1 cellular context compared by ENCODE assay signal in the genomic region with DNA sequence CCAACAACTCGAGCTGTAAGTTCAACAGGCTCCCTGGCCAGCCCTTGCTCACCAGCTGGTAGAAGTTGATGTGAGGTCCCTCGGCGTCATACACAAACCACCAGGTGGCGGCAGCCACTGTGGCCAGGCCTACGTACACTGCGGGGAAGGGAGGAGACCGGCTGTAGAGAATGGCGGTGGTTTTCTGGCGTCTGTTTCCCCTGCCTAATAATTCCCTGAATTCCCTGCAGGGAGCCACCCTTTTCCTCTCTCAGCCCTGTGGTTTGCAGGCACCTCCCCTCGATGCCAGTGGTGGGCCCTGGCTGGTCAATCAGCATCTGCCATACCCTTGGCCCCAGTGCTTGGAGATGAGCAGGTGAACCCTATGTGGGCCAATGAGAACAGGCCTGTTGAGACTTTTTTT.
TF ChIP-seq lines count a peak whose summit lies in the region.

No MANE protein-coding gene starts in this region.

TF ChIP-seq in HepG2, 621 proteins besides CTCF, POLR2A, EP300 and RAD21 (continued from another document and continues in another):
- TF ChIP-seq CAMTA2 (CRISPR knock-in tag; IDR thresholded peaks at IDR 0.05; ENCODE audit: borderline replicate concordance) = no peak
- no peak for TF ChIP-seq ETV5 (CRISPR knock-in tag; IDR thresholded peaks at IDR 0.05; ENCODE audit: borderline replicate concordance)
- no peak for TF ChIP-seq KAT7 (CRISPR knock-in tag; IDR thresholded peaks at IDR 0.05; ENCODE audit: borderline replicate concordance)
- TF ChIP-seq ZNF33B (CRISPR knock-in tag; IDR thresholded peaks at IDR 0.05) = no peak
- TF ChIP-seq, protein P1, sequence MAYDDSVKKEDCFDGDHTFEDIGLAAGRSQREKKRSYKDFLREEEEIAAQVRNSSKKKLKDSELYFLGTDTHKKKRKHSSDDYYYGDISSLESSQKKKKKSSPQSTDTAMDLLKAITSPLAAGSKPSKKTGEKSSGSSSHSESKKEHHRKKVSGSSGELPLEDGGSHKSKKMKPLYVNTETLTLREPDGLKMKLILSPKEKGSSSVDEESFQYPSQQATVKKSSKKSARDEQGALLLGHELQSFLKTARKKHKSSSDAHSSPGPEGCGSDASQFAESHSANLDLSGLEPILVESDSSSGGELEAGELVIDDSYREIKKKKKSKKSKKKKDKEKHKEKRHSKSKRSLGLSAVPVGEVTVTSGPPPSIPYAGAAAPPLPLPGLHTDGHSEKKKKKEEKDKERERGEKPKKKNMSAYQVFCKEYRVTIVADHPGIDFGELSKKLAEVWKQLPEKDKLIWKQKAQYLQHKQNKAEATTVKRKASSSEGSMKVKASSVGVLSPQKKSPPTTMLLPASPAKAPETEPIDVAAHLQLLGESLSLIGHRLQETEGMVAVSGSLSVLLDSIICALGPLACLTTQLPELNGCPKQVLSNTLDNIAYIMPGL (CRISPR knock-in tag; IDR thresholded peaks at IDR 0.05; ENCODE audit: borderline replicate concordance in 1 of 2, low read depth in 1 of 2) = peak in 1 of 2 experiments; percentile 62; a peak in 1 of 4 replicates
- TF ChIP-seq MED1 (CRISPR knock-in tag; IDR thresholded peaks at IDR 0.05) = 0 out of 2 replicates have a peak, but pooled peaks have one; percentile 20
- no peak for TF ChIP-seq HCFC1 (IDR thresholded peaks at IDR 0.05; ENCODE audit: low read depth, low read length)
- TF ChIP-seq MATR3 (CRISPR knock-in tag; IDR thresholded peaks at IDR 0.05) = no peak
- 0 out of 2 replicates have a peak, but pooled peaks have one; percentile 29 for TF ChIP-seq ZNF792 (CRISPR knock-in tag; IDR thresholded peaks at IDR 0.05)
- TF ChIP-seq ZNF232 (CRISPR knock-in tag; IDR thresholded peaks at IDR 0.05; ENCODE audit: borderline replicate concordance) = no peak
- no peak for TF ChIP-seq MIER2 (CRISPR knock-in tag; IDR thresholded peaks at IDR 0.05)
- TF ChIP-seq ZNF564 (CRISPR knock-in tag; IDR thresholded peaks at IDR 0.05) = no peak
- no peak for TF ChIP-seq RAD51 (IDR thresholded peaks at IDR 0.05; ENCODE audit: borderline replicate concordance)
- TF ChIP-seq ARNT (IDR thresholded peaks at IDR 0.05) = no peak
- TF ChIP-seq, protein P2, sequence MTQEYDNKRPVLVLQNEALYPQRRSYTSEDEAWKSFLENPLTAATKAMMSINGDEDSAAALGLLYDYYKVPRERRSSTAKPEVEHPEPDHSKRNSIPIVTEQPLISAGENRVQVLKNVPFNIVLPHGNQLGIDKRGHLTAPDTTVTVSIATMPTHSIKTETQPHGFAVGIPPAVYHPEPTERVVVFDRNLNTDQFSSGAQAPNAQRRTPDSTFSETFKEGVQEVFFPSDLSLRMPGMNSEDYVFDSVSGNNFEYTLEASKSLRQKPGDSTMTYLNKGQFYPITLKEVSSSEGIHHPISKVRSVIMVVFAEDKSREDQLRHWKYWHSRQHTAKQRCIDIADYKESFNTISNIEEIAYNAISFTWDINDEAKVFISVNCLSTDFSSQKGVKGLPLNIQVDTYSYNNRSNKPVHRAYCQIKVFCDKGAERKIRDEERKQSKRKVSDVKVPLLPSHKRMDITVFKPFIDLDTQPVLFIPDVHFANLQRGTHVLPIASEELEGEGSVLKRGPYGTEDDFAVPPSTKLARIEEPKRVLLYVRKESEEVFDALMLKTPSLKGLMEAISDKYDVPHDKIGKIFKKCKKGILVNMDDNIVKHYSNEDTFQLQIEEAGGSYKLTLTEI (CRISPR knock-in tag; conservative IDR thresholded peaks at IDR 0.05) = no peak
- TF ChIP-seq, protein P3, sequence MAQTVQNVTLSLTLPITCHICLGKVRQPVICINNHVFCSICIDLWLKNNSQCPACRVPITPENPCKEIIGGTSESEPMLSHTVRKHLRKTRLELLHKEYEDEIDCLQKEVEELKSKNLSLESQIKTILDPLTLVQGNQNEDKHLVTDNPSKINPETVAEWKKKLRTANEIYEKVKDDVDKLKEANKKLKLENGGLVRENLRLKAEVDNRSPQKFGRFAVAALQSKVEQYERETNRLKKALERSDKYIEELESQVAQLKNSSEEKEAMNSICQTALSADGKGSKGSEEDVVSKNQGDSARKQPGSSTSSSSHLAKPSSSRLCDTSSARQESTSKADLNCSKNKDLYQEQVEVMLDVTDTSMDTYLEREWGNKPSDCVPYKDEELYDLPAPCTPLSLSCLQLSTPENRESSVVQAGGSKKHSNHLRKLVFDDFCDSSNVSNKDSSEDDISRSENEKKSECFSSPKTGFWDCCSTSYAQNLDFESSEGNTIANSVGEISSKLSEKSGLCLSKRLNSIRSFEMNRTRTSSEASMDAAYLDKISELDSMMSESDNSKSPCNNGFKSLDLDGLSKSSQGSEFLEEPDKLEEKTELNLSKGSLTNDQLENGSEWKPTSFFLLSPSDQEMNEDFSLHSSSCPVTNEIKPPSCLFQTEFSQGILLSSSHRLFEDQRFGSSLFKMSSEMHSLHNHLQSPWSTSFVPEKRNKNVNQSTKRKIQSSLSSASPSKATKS (CRISPR knock-in tag; IDR thresholded peaks at IDR 0.05) = no peak
- 0 out of 2 replicates have a peak, but pooled peaks have one; percentile 21 for TF ChIP-seq GATAD2A (CRISPR knock-in tag; IDR thresholded peaks at IDR 0.05)
- TF ChIP-seq, protein P4, sequence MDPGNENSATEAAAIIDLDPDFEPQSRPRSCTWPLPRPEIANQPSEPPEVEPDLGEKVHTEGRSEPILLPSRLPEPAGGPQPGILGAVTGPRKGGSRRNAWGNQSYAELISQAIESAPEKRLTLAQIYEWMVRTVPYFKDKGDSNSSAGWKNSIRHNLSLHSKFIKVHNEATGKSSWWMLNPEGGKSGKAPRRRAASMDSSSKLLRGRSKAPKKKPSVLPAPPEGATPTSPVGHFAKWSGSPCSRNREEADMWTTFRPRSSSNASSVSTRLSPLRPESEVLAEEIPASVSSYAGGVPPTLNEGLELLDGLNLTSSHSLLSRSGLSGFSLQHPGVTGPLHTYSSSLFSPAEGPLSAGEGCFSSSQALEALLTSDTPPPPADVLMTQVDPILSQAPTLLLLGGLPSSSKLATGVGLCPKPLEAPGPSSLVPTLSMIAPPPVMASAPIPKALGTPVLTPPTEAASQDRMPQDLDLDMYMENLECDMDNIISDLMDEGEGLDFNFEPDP (CRISPR knock-in tag; conservative IDR thresholded peaks at IDR 0.05) = no peak
- TF ChIP-seq SMC3 (IDR thresholded peaks at IDR 0.05; ENCODE audit: low read length) = peak; percentile 85
- TF ChIP-seq, protein P5, sequence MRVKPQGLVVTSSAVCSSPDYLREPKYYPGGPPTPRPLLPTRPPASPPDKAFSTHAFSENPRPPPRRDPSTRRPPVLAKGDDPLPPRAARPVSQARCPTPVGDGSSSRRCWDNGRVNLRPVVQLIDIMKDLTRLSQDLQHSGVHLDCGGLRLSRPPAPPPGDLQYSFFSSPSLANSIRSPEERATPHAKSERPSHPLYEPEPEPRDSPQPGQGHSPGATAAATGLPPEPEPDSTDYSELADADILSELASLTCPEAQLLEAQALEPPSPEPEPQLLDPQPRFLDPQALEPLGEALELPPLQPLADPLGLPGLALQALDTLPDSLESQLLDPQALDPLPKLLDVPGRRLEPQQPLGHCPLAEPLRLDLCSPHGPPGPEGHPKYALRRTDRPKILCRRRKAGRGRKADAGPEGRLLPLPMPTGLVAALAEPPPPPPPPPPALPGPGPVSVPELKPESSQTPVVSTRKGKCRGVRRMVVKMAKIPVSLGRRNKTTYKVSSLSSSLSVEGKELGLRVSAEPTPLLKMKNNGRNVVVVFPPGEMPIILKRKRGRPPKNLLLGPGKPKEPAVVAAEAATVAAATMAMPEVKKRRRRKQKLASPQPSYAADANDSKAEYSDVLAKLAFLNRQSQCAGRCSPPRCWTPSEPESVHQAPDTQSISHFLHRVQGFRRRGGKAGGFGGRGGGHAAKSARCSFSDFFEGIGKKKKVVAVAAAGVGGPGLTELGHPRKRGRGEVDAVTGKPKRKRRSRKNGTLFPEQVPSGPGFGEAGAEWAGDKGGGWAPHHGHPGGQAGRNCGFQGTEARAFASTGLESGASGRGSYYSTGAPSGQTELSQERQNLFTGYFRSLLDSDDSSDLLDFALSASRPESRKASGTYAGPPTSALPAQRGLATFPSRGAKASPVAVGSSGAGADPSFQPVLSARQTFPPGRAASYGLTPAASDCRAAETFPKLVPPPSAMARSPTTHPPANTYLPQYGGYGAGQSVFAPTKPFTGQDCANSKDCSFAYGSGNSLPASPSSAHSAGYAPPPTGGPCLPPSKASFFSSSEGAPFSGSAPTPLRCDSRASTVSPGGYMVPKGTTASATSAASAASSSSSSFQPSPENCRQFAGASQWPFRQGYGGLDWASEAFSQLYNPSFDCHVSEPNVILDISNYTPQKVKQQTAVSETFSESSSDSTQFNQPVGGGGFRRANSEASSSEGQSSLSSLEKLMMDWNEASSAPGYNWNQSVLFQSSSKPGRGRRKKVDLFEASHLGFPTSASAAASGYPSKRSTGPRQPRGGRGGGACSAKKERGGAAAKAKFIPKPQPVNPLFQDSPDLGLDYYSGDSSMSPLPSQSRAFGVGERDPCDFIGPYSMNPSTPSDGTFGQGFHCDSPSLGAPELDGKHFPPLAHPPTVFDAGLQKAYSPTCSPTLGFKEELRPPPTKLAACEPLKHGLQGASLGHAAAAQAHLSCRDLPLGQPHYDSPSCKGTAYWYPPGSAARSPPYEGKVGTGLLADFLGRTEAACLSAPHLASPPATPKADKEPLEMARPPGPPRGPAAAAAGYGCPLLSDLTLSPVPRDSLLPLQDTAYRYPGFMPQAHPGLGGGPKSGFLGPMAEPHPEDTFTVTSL (CRISPR knock-in tag; IDR thresholded peaks at IDR 0.05; ENCODE audit: borderline replicate concordance) = no peak
- no peak for TF ChIP-seq MED8 (CRISPR knock-in tag; IDR thresholded peaks at IDR 0.05; ENCODE audit: insufficient replicate concordance)
- TF ChIP-seq ZNF350 (CRISPR knock-in tag; IDR thresholded peaks at IDR 0.05; ENCODE audit: borderline replicate concordance, low read depth) = no peak
- no peak for TF ChIP-seq JUND (CRISPR knock-in tag; IDR thresholded peaks at IDR 0.05)
- TF ChIP-seq RARG (CRISPR knock-in tag; IDR thresholded peaks at IDR 0.05; ENCODE audit: low read depth) = no peak
- no peak for TF ChIP-seq ZNF557 (CRISPR knock-in tag; IDR thresholded peaks at IDR 0.05)
- TF ChIP-seq, protein P6, sequence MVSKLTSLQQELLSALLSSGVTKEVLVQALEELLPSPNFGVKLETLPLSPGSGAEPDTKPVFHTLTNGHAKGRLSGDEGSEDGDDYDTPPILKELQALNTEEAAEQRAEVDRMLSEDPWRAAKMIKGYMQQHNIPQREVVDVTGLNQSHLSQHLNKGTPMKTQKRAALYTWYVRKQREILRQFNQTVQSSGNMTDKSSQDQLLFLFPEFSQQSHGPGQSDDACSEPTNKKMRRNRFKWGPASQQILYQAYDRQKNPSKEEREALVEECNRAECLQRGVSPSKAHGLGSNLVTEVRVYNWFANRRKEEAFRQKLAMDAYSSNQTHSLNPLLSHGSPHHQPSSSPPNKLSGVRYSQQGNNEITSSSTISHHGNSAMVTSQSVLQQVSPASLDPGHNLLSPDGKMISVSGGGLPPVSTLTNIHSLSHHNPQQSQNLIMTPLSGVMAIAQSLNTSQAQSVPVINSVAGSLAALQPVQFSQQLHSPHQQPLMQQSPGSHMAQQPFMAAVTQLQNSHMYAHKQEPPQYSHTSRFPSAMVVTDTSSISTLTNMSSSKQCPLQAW (CRISPR knock-in tag; IDR thresholded peaks at IDR 0.05) = 0 out of 2 replicates have a peak, but pooled peaks have one; percentile 29
- no peak for TF ChIP-seq JDP2 (CRISPR knock-in tag; IDR thresholded peaks at IDR 0.05; ENCODE audit: borderline replicate concordance)
- TF ChIP-seq, protein P7, sequence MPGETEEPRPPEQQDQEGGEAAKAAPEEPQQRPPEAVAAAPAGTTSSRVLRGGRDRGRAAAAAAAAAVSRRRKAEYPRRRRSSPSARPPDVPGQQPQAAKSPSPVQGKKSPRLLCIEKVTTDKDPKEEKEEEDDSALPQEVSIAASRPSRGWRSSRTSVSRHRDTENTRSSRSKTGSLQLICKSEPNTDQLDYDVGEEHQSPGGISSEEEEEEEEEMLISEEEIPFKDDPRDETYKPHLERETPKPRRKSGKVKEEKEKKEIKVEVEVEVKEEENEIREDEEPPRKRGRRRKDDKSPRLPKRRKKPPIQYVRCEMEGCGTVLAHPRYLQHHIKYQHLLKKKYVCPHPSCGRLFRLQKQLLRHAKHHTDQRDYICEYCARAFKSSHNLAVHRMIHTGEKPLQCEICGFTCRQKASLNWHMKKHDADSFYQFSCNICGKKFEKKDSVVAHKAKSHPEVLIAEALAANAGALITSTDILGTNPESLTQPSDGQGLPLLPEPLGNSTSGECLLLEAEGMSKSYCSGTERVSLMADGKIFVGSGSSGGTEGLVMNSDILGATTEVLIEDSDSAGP (CRISPR knock-in tag; IDR thresholded peaks at IDR 0.05; ENCODE audit: borderline replicate concordance) = 0 out of 2 replicates have a peak, but pooled peaks have one; percentile 28
- TF ChIP-seq, protein P8, sequence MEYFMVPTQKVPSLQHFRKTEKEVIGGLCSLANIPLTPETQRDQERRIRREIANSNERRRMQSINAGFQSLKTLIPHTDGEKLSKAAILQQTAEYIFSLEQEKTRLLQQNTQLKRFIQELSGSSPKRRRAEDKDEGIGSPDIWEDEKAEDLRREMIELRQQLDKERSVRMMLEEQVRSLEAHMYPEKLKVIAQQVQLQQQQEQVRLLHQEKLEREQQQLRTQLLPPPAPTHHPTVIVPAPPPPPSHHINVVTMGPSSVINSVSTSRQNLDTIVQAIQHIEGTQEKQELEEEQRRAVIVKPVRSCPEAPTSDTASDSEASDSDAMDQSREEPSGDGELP (IDR thresholded peaks at IDR 0.05; ENCODE audit: borderline replicate concordance, low read depth) = peak; percentile 72; the same call in 1 of the 2 replicates
- TF ChIP-seq BCL6 (CRISPR knock-in tag; IDR thresholded peaks at IDR 0.05) = peak; percentile 37; the same call in 1 of the 2 replicates
- TF ChIP-seq, protein P9, sequence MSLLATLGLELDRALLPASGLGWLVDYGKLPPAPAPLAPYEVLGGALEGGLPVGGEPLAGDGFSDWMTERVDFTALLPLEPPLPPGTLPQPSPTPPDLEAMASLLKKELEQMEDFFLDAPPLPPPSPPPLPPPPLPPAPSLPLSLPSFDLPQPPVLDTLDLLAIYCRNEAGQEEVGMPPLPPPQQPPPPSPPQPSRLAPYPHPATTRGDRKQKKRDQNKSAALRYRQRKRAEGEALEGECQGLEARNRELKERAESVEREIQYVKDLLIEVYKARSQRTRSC (CRISPR knock-in tag; IDR thresholded peaks at IDR 0.05; ENCODE audit: low read depth) = no peak
- no peak for TF ChIP-seq POGZ (CRISPR knock-in tag; IDR thresholded peaks at IDR 0.05)
- TF ChIP-seq GPN1 (CRISPR knock-in tag; IDR thresholded peaks at IDR 0.05; ENCODE audit: borderline replicate concordance) = no peak
- TF ChIP-seq ZNF572 (CRISPR knock-in tag; IDR thresholded peaks at IDR 0.05) = no peak
- no peak for TF ChIP-seq ZNF75D (CRISPR knock-in tag; IDR thresholded peaks at IDR 0.05; ENCODE audit: borderline replicate concordance)
- peak; percentile 58; the same call in 1 of the 2 replicates for TF ChIP-seq ERF (CRISPR knock-in tag; IDR thresholded peaks at IDR 0.05)
- TF ChIP-seq TBX2 (CRISPR knock-in tag; IDR thresholded peaks at IDR 0.05; ENCODE audit: borderline replicate concordance) = no peak
- TF ChIP-seq ZNF333 (CRISPR knock-in tag; IDR thresholded peaks at IDR 0.05; ENCODE audit: borderline replicate concordance) = no peak
- no peak for TF ChIP-seq ELF1 (CRISPR knock-in tag; IDR thresholded peaks at IDR 0.05)
- TF ChIP-seq SOX5 (CRISPR knock-in tag; IDR thresholded peaks at IDR 0.05; ENCODE audit: borderline replicate concordance) = no peak
- no peak for TF ChIP-seq ZNF337 (CRISPR knock-in tag; IDR thresholded peaks at IDR 0.05; ENCODE audit: borderline replicate concordance, low read depth)
